Comparison of ENCODE assay signal across 8 cellular contexts in the genomic region with DNA sequence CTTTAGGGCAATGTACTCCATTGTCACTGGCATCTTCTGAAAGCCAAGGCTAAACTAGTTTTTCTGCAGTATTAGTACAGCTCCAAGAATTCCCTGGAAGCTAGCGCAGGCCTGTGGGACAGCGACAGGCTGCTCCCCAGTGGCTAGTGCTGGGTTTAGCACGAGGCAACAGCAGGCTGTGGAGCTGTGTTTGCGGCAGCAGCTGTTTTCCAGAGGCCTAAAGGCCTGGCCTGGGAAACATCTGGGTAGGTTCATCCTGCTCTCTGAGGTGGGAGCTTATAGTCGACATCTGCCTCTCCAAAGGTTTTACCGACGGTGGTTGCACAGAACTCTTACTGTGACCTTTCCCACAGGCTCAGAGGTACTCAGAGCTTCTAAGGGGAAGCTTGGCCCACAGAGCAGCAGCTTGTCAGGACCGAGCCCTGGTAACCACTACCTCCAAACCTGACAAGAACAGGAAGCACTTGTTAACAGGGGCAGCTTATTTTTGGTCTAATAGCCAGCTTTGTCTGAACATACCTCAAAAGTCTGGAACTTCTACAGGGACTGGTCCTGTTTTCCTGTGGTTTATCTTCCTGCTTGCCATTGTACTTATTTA. TPM values are rescaled to one million over a fixed set of nuclear protein-coding genes. Genes with fewer than 3 reads are reported as not detected.
DNase-seq lines count a peak whose midpoint lies in the region; ATAC-seq and TF ChIP-seq lines count a peak whose summit lies in the region.

No MANE protein-coding gene starts in this region.

- H3K4me1 Mint-ChIP-seq in activated CD8-positive, alpha-beta memory T cell treated with anti-CD3 and anti-CD28 coated beads, Interleukin-2, amount 10 ng/mL, durations not matched to agents 7 days and 5 days, result no peaks in the 10 kb centered on the region

- peak; percentile 33 for ATAC-seq in activated CD8-positive, alpha-beta memory T cell treated with anti-CD3 and anti-CD28 coated beads, Interleukin-2, amount 10 ng/mL, durations not matched to agents 7 days and 5 days
- ATAC-seq in GM18909 (IDR thresholded peaks at IDR 0.05; ENCODE audit: poor library complexity, unreplicated experiment) (no peak), GM19463 (IDR thresholded peaks at IDR 0.05; ENCODE audit: unreplicated experiment) (no peak)

- H3K27ac ChIP-seq in WERI-Rb-1 (no peak overlapping the region), right atrium auricular region (no peak overlapping the region), substantia nigra (ENCODE audit: low read depth, low read length, poor library complexity, severe bottlenecking) (peak overlapping the region; percentile 6)

- H3K36me3 Mint-ChIP-seq in activated CD8-positive, alpha-beta memory T cell treated with anti-CD3 and anti-CD28 coated beads, Interleukin-2, amount 10 ng/mL, durations not matched to agents 7 days and 5 days, result peaks cover 10% of the 10 kb centered on the region

- no peak overlapping the region for H3K27ac Mint-ChIP-seq in activated CD8-positive, alpha-beta memory T cell treated with anti-CD3 and anti-CD28 coated beads, Interleukin-2, amount 10 ng/mL, durations not matched to agents 7 days and 5 days

- no peaks in the 10 kb centered on the region for H3K27me3 Mint-ChIP-seq in activated CD8-positive, alpha-beta memory T cell treated with anti-CD3 and anti-CD28 coated beads, Interleukin-2, amount 10 ng/mL, durations not matched to agents 7 days and 5 days

- H3K9me3 ChIP-seq in WERI-Rb-1 (ENCODE audit: severe bottlenecking), result no peaks in the 10 kb centered on the region
- no peaks in the 10 kb centered on the region for H3K9me3 ChIP-seq in right atrium auricular region

- H3K36me3 ChIP-seq in WERI-Rb-1 (peaks cover 20% of the 10 kb centered on the region), right atrium auricular region (peaks cover 25% of the 10 kb centered on the region)

- CTCF ChIA-PET in activated CD8-positive, alpha-beta memory T cell treated with anti-CD3 and anti-CD28 coated beads, Interleukin-2, amount 10 ng/mL, durations not matched to agents 7 days and 5 days (lab: Charles Lee), result interaction anchor here (1.6 kb wide), 1 partner anchor 15 kb away, joined by 5 read pairs; no protein-coding TSS in a partner anchor

- no peaks in the 10 kb centered on the region for H3K4me1 ChIP-seq in right atrium auricular region

- no peaks in the 10 kb centered on the region for H3K9me3 Mint-ChIP-seq in activated CD8-positive, alpha-beta memory T cell treated with anti-CD3 and anti-CD28 coated beads, Interleukin-2, amount 10 ng/mL, durations not matched to agents 7 days and 5 days (ENCODE audit: low read depth)

- no peak for DNase-seq in activated CD8-positive, alpha-beta memory T cell treated with anti-CD3 and anti-CD28 coated beads, Interleukin-2, amount 10 ng/mL, durations not matched to agents 7 days and 5 days
- DNase-seq in activated CD8-positive, alpha-beta memory T cell treated with anti-CD3 and anti-CD28 coated beads, Interleukin-2, amount 50 U/mL, for 48 hours, result no peak
- peak; percentile 73 for DNase-seq in WERI-Rb-1
- peak; percentile 49 for DNase-seq in right atrium auricular region (ENCODE audit: low spot score)
- DNase-seq in substantia nigra (lab: John Stamatoyannopoulos, UW), result peak in 33 of 49 donors; percentile 6 to 66 (median 35)
- DNase-seq in activated CD4-positive, alpha-beta T cell treated with anti-CD3 and anti-CD28 coated beads for 4 hours, result no peak

- TF ChIP-seq CTCF in WERI-Rb-1 (IDR thresholded peaks at IDR 0.05; ENCODE audit: low read depth, low read length) (peak; percentile 78), right atrium auricular region (IDR thresholded peaks at IDR 0.05) (no peak)

- no peak overlapping the region for H3K4me3 Mint-ChIP-seq in activated CD8-positive, alpha-beta memory T cell treated with anti-CD3 and anti-CD28 coated beads, Interleukin-2, amount 10 ng/mL, durations not matched to agents 7 days and 5 days

- H3K27me3 ChIP-seq in WERI-Rb-1 (ENCODE audit: insufficient read depth, low read depth, severe bottlenecking) (no peaks in the 10 kb centered on the region), right atrium auricular region (no peaks in the 10 kb centered on the region)

- H3K4me3 ChIP-seq in WERI-Rb-1 (ENCODE audit: low read depth, low read length) (no peak overlapping the region), right atrium auricular region (no peak overlapping the region)

RNA-seq across cellular contexts. Expression of a gene that starts 17.2 kb away (rescaled TPM):
- total RNA-seq in activated CD8-positive, alpha-beta memory T cell treated with anti-CD3 and anti-CD28 coated beads, Interleukin-2, amount 10 ng/mL, durations not matched to agents 7 days and 5 days, result 10 to 100 TPM; 49.9 to 53.3 TPM
- total RNA-seq in right atrium auricular region, result 10 to 100 TPM; 11.0 to 20.6 TPM

RNA-seq across cellular contexts. Expression of a gene that starts 55.4 kb away (rescaled TPM):
- 10 to 100 TPM; 40.5 to 42.2 TPM for total RNA-seq in activated CD8-positive, alpha-beta memory T cell treated with anti-CD3 and anti-CD28 coated beads, Interleukin-2, amount 10 ng/mL, durations not matched to agents 7 days and 5 days
- under 1 TPM in 1 of 2 donors, not detected in 1; 0.28 TPM for total RNA-seq in right atrium auricular region

RNA-seq across cellular contexts. Expression of a gene that starts 55.6 kb away (rescaled TPM):
- total RNA-seq in activated CD8-positive, alpha-beta memory T cell treated with anti-CD3 and anti-CD28 coated beads, Interleukin-2, amount 10 ng/mL, durations not matched to agents 7 days and 5 days, result 10 to 100 TPM; 87.0 to 97.4 TPM
- total RNA-seq in right atrium auricular region, result 1 to 10 TPM; 5.9 to 7.2 TPM

Comparison
In these comparisons a context has a peak if more than half of its experiments do, and no peak if none do; other contexts are left out.
1. DNase-seq: peak in WERI-Rb-1 (single experiment), right atrium auricular region (single experiment) and substantia nigra (33 of 49); none in activated CD8-positive, alpha-beta memory T cell treated with anti-CD3 and anti-CD28 coated beads, Interleukin-2, amount 10 ng/mL, durations not matched to agents 7 days and 5 days (single experiment), activated CD8-positive, alpha-beta memory T cell treated with anti-CD3 and anti-CD28 coated beads, Interleukin-2, amount 50 U/mL, for 48 hours (single experiment) and activated CD4-positive, alpha-beta T cell treated with anti-CD3 and anti-CD28 coated beads for 4 hours (0 of 2).
2. RNA of a gene that starts 55.4 kb away (total RNA-seq): 40.5 to 42.2 TPM in activated CD8-positive, alpha-beta memory T cell treated with anti-CD3 and anti-CD28 coated beads, Interleukin-2, amount 10 ng/mL, durations not matched to agents 7 days and 5 days; 0.28 TPM in right atrium auricular region; every median in the first group is over 10 times any median in the second.
3. RNA of a gene that starts 55.6 kb away (total RNA-seq): 87.0 to 97.4 TPM in activated CD8-positive, alpha-beta memory T cell treated with anti-CD3 and anti-CD28 coated beads, Interleukin-2, amount 10 ng/mL, durations not matched to agents 7 days and 5 days; 5.9 to 7.2 TPM in right atrium auricular region; every median in the first group is over 10 times any median in the second.